1 cellular context compared by ENCODE assay signal in the genomic region with DNA sequence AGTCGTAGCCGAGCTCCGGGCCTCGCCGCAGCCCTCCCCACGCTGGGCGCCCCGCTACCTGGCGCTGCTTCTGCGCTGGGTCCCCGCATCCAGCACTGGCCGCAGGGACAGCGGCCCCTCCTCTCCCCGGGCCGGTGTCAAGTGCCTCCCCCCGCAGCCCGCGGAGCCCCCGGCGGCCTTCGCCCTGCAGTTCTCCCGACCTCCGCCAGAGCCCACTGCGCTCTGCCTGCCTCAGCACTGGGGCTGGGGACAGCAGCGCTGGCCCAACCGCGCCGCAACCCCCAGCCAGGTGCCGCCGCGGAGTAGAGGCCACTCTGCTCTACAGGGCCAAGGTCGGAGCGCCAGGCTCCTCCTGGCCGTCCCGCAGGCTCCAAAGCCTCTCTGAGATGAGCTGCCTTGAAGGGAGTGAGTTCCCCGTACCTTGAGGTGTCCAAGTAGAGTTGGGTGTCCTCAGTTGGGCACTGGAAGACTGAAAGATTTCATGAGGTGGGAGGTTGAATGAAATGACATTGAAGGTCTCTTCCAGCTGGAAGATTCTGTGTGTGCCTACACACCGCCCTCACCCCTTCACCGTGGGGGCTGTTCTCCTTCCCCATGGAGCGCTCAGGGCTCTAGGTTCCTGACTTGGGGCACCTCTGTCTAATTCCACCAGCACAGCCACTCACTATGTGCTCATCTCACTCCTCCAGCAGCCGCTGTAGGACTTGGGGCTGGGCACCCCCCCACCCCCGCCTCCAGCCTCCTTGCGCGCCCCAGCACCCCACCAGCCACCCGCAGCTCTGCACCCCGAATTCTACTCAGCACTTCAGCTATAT.
A peak's percentile ranks its signal among the peaks of the same experiment; 100 is the strongest.
TF ChIP-seq lines count a peak whose summit lies in the region.

No MANE protein-coding gene starts in this region.

TF ChIP-seq in HepG2, 621 proteins besides CTCF, POLR2A, EP300 and RAD21 (continued from another document and continues in another):
- TF ChIP-seq, protein P1, sequence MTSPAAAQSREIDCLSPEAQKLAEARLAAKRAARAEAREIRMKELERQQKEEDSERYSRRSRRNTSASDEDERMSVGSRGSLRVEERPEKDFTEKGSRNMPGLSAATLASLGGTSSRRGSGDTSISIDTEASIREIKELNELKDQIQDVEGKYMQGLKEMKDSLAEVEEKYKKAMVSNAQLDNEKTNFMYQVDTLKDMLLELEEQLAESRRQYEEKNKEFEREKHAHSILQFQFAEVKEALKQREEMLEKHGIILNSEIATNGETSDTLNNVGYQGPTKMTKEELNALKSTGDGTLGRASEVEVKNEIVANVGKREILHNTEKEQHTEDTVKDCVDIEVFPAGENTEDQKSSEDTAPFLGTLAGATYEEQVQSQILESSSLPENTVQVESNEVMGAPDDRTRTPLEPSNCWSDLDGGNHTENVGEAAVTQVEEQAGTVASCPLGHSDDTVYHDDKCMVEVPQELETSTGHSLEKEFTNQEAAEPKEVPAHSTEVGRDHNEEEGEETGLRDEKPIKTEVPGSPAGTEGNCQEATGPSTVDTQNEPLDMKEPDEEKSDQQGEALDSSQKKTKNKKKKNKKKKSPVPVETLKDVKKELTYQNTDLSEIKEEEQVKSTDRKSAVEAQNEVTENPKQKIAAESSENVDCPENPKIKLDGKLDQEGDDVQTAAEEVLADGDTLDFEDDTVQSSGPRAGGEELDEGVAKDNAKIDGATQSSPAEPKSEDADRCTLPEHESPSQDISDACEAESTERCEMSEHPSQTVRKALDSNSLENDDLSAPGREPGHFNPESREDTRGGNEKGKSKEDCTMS (CRISPR knock-in tag; conservative IDR thresholded peaks at IDR 0.05), result no peak
- TF ChIP-seq, protein P2, sequence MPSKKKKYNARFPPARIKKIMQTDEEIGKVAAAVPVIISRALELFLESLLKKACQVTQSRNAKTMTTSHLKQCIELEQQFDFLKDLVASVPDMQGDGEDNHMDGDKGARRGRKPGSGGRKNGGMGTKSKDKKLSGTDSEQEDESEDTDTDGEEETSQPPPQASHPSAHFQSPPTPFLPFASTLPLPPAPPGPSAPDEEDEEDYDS (CRISPR knock-in tag; IDR thresholded peaks at IDR 0.05), result peak; percentile 67
- TF ChIP-seq NBN (conservative IDR thresholded peaks at IDR 0.05) (no peak), ESRRA (CRISPR knock-in tag; IDR thresholded peaks at IDR 0.05; ENCODE audit: low read depth) (peak; percentile 65; the same call in 1 of the 2 replicates), ZNF326 (CRISPR knock-in tag; IDR thresholded peaks at IDR 0.05; ENCODE audit: borderline replicate concordance) (no peak), ZNF337 (CRISPR knock-in tag; IDR thresholded peaks at IDR 0.05; ENCODE audit: borderline replicate concordance, low read depth) (no peak), HNF4G (IDR thresholded peaks at IDR 0.05; ENCODE audit: borderline replicate concordance, low read depth, low read length) (peak; percentile 87), HNF4G (CRISPR knock-in tag; IDR thresholded peaks at IDR 0.05; ENCODE audit: borderline replicate concordance, low read depth) (peak; percentile 96; the same call in 1 of the 2 replicates), ZNF235 (CRISPR knock-in tag; IDR thresholded peaks at IDR 0.05; ENCODE audit: borderline replicate concordance) (peak; percentile 76; the same call in 1 of the 2 replicates), PRPF4 (IDR thresholded peaks at IDR 0.05; ENCODE audit: low read depth, low read length, poor library complexity, severe bottlenecking) (no peak), DMAP1 (CRISPR knock-in tag; IDR thresholded peaks at IDR 0.05) (peak; percentile 32; the same call in 1 of the 2 replicates), RBFOX2 (IDR thresholded peaks at IDR 0.05; ENCODE audit: low read depth, low read length) (peak; percentile 77), BCL6 (CRISPR knock-in tag; IDR thresholded peaks at IDR 0.05) (peak; percentile 78), ZNF232 (CRISPR knock-in tag; IDR thresholded peaks at IDR 0.05; ENCODE audit: borderline replicate concordance) (peak; percentile 76; the same call in 1 of the 2 replicates), STAT5B (CRISPR knock-in tag; IDR thresholded peaks at IDR 0.05) (peak; percentile 90), CHD2 (IDR thresholded peaks at IDR 0.05; ENCODE audit: low read depth, low read length) (no peak), NONO (IDR thresholded peaks at IDR 0.05) (no peak), NONO (CRISPR knock-in tag; conservative IDR thresholded peaks at IDR 0.05) (peak; percentile 97), CBX2 (IDR thresholded peaks at IDR 0.05; ENCODE audit: low read depth, low read length) (no peak), CBX2 (CRISPR knock-in tag; IDR thresholded peaks at IDR 0.05; ENCODE audit: low read depth) (0 out of 2 replicates have a peak, but pooled peaks have one; percentile 61), SP2 (CRISPR knock-in tag; IDR thresholded peaks at IDR 0.05) (no peak), ZNF674 (CRISPR knock-in tag; IDR thresholded peaks at IDR 0.05; ENCODE audit: low read depth) (no peak), JUN (CRISPR knock-in tag; IDR thresholded peaks at IDR 0.05) (no peak), ZNF629 (CRISPR knock-in tag; conservative IDR thresholded peaks at IDR 0.05) (peak; percentile 39; the same call in 1 of the 2 replicates), U2AF2 (IDR thresholded peaks at IDR 0.05; ENCODE audit: low read depth, low read length) (no peak), SMAD1 (CRISPR knock-in tag; IDR thresholded peaks at IDR 0.05; ENCODE audit: borderline replicate concordance, low read depth) (peak; percentile 84; the same call in 1 of the 2 replicates), ZSCAN9 (CRISPR knock-in tag; IDR thresholded peaks at IDR 0.05; ENCODE audit: borderline replicate concordance) (peak; percentile 71; the same call in 1 of the 2 replicates), RXRA (CRISPR knock-in tag; IDR thresholded peaks at IDR 0.05) (peak; percentile 94), KLF11 (CRISPR knock-in tag; IDR thresholded peaks at IDR 0.05) (peak; percentile 81; the same call in 1 of the 2 replicates), IRF2 (CRISPR knock-in tag; IDR thresholded peaks at IDR 0.05) (peak; percentile 93), MBNL3 (CRISPR knock-in tag; conservative IDR thresholded peaks at IDR 0.05) (0 out of 2 replicates have a peak, but pooled peaks have one; percentile 16), MZF1 (CRISPR knock-in tag; IDR thresholded peaks at IDR 0.05; ENCODE audit: borderline replicate concordance) (no peak), ZNF577 (CRISPR knock-in tag; IDR thresholded peaks at IDR 0.05; ENCODE audit: borderline replicate concordance, low read depth) (no peak), PHF8 (CRISPR knock-in tag; IDR thresholded peaks at IDR 0.05) (peak; percentile 82), ZBTB21 (CRISPR knock-in tag; IDR thresholded peaks at IDR 0.05) (no peak), ZNF296 (CRISPR knock-in tag; conservative IDR thresholded peaks at IDR 0.05) (peak; percentile 83), ZFX (CRISPR knock-in tag; IDR thresholded peaks at IDR 0.05; ENCODE audit: low read depth) (peak; percentile 84), SOX6 (IDR thresholded peaks at IDR 0.05) (no peak), SOX6 (CRISPR knock-in tag; IDR thresholded peaks at IDR 0.05) (peak; percentile 75), ZNF768 (CRISPR knock-in tag; IDR thresholded peaks at IDR 0.05) (peak; percentile 89)
- TF ChIP-seq, protein P3, sequence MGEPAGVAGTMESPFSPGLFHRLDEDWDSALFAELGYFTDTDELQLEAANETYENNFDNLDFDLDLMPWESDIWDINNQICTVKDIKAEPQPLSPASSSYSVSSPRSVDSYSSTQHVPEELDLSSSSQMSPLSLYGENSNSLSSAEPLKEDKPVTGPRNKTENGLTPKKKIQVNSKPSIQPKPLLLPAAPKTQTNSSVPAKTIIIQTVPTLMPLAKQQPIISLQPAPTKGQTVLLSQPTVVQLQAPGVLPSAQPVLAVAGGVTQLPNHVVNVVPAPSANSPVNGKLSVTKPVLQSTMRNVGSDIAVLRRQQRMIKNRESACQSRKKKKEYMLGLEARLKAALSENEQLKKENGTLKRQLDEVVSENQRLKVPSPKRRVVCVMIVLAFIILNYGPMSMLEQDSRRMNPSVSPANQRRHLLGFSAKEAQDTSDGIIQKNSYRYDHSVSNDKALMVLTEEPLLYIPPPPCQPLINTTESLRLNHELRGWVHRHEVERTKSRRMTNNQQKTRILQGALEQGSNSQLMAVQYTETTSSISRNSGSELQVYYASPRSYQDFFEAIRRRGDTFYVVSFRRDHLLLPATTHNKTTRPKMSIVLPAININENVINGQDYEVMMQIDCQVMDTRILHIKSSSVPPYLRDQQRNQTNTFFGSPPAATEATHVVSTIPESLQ (CRISPR knock-in tag; conservative IDR thresholded peaks at IDR 0.05), result 0 out of 2 replicates have a peak, but pooled peaks have one; percentile 68
- TF ChIP-seq, protein P4, sequence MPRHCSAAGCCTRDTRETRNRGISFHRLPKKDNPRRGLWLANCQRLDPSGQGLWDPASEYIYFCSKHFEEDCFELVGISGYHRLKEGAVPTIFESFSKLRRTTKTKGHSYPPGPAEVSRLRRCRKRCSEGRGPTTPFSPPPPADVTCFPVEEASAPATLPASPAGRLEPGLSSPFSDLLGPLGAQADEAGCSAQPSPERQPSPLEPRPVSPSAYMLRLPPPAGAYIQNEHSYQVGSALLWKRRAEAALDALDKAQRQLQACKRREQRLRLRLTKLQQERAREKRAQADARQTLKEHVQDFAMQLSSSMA (CRISPR knock-in tag; IDR thresholded peaks at IDR 0.05), result 0 out of 2 replicates have a peak, but pooled peaks have one; percentile 78
- TF ChIP-seq, protein P5, sequence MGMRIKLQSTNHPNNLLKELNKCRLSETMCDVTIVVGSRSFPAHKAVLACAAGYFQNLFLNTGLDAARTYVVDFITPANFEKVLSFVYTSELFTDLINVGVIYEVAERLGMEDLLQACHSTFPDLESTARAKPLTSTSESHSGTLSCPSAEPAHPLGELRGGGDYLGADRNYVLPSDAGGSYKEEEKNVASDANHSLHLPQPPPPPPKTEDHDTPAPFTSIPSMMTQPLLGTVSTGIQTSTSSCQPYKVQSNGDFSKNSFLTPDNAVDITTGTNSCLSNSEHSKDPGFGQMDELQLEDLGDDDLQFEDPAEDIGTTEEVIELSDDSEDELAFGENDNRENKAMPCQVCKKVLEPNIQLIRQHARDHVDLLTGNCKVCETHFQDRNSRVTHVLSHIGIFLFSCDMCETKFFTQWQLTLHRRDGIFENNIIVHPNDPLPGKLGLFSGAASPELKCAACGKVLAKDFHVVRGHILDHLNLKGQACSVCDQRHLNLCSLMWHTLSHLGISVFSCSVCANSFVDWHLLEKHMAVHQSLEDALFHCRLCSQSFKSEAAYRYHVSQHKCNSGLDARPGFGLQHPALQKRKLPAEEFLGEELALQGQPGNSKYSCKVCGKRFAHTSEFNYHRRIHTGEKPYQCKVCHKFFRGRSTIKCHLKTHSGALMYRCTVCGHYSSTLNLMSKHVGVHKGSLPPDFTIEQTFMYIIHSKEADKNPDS (CRISPR knock-in tag; IDR thresholded peaks at IDR 0.05), result peak; percentile 61; the same call in 1 of the 2 replicates
- TF ChIP-seq, protein P6, sequence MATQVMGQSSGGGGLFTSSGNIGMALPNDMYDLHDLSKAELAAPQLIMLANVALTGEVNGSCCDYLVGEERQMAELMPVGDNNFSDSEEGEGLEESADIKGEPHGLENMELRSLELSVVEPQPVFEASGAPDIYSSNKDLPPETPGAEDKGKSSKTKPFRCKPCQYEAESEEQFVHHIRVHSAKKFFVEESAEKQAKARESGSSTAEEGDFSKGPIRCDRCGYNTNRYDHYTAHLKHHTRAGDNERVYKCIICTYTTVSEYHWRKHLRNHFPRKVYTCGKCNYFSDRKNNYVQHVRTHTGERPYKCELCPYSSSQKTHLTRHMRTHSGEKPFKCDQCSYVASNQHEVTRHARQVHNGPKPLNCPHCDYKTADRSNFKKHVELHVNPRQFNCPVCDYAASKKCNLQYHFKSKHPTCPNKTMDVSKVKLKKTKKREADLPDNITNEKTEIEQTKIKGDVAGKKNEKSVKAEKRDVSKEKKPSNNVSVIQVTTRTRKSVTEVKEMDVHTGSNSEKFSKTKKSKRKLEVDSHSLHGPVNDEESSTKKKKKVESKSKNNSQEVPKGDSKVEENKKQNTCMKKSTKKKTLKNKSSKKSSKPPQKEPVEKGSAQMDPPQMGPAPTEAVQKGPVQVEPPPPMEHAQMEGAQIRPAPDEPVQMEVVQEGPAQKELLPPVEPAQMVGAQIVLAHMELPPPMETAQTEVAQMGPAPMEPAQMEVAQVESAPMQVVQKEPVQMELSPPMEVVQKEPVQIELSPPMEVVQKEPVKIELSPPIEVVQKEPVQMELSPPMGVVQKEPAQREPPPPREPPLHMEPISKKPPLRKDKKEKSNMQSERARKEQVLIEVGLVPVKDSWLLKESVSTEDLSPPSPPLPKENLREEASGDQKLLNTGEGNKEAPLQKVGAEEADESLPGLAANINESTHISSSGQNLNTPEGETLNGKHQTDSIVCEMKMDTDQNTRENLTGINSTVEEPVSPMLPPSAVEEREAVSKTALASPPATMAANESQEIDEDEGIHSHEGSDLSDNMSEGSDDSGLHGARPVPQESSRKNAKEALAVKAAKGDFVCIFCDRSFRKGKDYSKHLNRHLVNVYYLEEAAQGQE (IDR thresholded peaks at IDR 0.05; ENCODE audit: borderline replicate concordance in 1 of 2, low read depth in 1 of 2, low read length in 2 of 2), result peak; percentile 81 to 96
- TF ChIP-seq, protein P7, sequence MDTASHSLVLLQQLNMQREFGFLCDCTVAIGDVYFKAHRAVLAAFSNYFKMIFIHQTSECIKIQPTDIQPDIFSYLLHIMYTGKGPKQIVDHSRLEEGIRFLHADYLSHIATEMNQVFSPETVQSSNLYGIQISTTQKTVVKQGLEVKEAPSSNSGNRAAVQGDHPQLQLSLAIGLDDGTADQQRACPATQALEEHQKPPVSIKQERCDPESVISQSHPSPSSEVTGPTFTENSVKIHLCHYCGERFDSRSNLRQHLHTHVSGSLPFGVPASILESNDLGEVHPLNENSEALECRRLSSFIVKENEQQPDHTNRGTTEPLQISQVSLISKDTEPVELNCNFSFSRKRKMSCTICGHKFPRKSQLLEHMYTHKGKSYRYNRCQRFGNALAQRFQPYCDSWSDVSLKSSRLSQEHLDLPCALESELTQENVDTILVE (CRISPR knock-in tag; IDR thresholded peaks at IDR 0.05), result peak; percentile 94
- TF ChIP-seq, protein P8, sequence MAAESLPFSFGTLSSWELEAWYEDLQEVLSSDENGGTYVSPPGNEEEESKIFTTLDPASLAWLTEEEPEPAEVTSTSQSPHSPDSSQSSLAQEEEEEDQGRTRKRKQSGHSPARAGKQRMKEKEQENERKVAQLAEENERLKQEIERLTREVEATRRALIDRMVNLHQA (CRISPR knock-in tag; IDR thresholded peaks at IDR 0.05), result no peak
- TF ChIP-seq, protein P9, sequence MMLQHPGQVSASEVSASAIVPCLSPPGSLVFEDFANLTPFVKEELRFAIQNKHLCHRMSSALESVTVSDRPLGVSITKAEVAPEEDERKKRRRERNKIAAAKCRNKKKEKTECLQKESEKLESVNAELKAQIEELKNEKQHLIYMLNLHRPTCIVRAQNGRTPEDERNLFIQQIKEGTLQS (CRISPR knock-in tag; IDR thresholded peaks at IDR 0.05), result peak; percentile 79
- TF ChIP-seq, protein P10, sequence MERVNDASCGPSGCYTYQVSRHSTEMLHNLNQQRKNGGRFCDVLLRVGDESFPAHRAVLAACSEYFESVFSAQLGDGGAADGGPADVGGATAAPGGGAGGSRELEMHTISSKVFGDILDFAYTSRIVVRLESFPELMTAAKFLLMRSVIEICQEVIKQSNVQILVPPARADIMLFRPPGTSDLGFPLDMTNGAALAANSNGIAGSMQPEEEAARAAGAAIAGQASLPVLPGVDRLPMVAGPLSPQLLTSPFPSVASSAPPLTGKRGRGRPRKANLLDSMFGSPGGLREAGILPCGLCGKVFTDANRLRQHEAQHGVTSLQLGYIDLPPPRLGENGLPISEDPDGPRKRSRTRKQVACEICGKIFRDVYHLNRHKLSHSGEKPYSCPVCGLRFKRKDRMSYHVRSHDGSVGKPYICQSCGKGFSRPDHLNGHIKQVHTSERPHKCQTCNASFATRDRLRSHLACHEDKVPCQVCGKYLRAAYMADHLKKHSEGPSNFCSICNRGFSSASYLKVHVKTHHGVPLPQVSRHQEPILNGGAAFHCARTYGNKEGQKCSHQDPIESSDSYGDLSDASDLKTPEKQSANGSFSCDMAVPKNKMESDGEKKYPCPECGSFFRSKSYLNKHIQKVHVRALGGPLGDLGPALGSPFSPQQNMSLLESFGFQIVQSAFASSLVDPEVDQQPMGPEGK (CRISPR knock-in tag; IDR thresholded peaks at IDR 0.05), result peak; percentile 100
